ENCODE assay signal across 9 cellular contexts in genomic region chr12:113298861-113299545, GRCh38. TPM values are rescaled to one million over a fixed set of nuclear protein-coding genes. Genes with fewer than 3 reads are reported as not detected.
DNase-seq lines count a peak whose midpoint lies in the region; ATAC-seq and TF ChIP-seq lines count a peak whose summit lies in the region.
"Had no signal": no experiment of that assay in that cellular context is flagged by ENCODE, and none has a peak within 500 bp of the region (broad histone marks: within the 10 kb centered on the region; RNA-seq: fewer than 3 reads in every experiment).

No MANE protein-coding gene starts in this region.

- POLR2A ChIA-PET in MCF 10A (lab: Yijun Ruan, JAX): interaction anchor here (0.6 to 1.5 kb wide), 8 partner anchors 11 to 310 kb away, joined by 3 to 5 read pairs (median 4); partner anchors contain the start of genes DDX54, RITA1 and TPCN1

- no peak for TF ChIP-seq CTCF in MCF 10A (IDR thresholded peaks at IDR 0.05; ENCODE audit: unreplicated experiment)
- no peak for TF ChIP-seq CTCF in GM10266 (IDR thresholded peaks at IDR 0.05; ENCODE audit: control insufficient read depth, insufficient read depth, low read depth, missing control alignments)

- no peak for DNase-seq in MCF 10A (ENCODE audit: unreplicated experiment)
- peak; percentile 22 for DNase-seq in kidney tubule cell (ENCODE audit: low spot score)
- DNase-seq in GM10266 (ENCODE audit: extremely low spot score): no peak
- no peak for DNase-seq in SKM-1 treated with dmso at 0.1 percent for 144 hours (lab: John Stamatoyannopoulos, UW; ENCODE audit: unreplicated experiment)

- CTCF ChIA-PET in MCF 10A (lab: Yijun Ruan, JAX): interaction anchor here (0.6 to 1.2 kb wide), 6 partner anchors 16 to 105 kb away, joined by 3 to 5 read pairs (median 3); no protein-coding TSS in a partner anchor

- H3K9me3 Mint-ChIP-seq in MCF 10A (ENCODE audit: unreplicated experiment): no peaks in the 10 kb centered on the region

- H3K27ac ChIP-seq in temporal lobe (ENCODE audit: low read depth, low read length): peak overlapping the region; percentile 58
- H3K27ac ChIP-seq: KMS-11 had no signal

- no peak; the same call in 1 of the 2 replicates for TF ChIP-seq EP300 in Ishikawa (IDR thresholded peaks at IDR 0.05; ENCODE audit: borderline replicate concordance)

- no peak overlapping the region for H3K4me3 Mint-ChIP-seq in MCF 10A (ENCODE audit: unreplicated experiment)

- no peaks in the 10 kb centered on the region for H3K27me3 Mint-ChIP-seq in MCF 10A (ENCODE audit: insufficient read depth, unreplicated experiment)

- peak overlapping the region; percentile 72 for H3K27ac Mint-ChIP-seq in MCF 10A (ENCODE audit: low read depth, unreplicated experiment)

- TF ChIP-seq RAD21 in Ishikawa (IDR thresholded peaks at IDR 0.05; ENCODE audit: low read depth): no peak

- H3K4me1 Mint-ChIP-seq in MCF 10A (ENCODE audit: insufficient read depth, unreplicated experiment): peaks cover 8% of the 10 kb centered on the region

- intact Hi-C loops in MCF 10A (cut with micrococcal nuclease): loop anchor here (10.0 kb wide), 1 partner anchor 104 kb away; no protein-coding TSS in a partner anchor

- H3K36me3 Mint-ChIP-seq in MCF 10A (ENCODE audit: insufficient read depth, unreplicated experiment): peaks cover 64% of the 10 kb centered on the region

- no TSS peak for BruUV-seq in MCF 10A (replicated peaks; lab: Mats Ljungman, UMichigan)

- ATAC-seq in GM19023 (IDR thresholded peaks at IDR 0.05; ENCODE audit: unreplicated experiment) (no peak), HG02610 (IDR thresholded peaks at IDR 0.05; ENCODE audit: unreplicated experiment) (no peak)

TF ChIP-seq in Ishikawa, 13 proteins besides CTCF, POLR2A, EP300 and RAD21:
- peak; percentile 72 for TF ChIP-seq MAX (IDR thresholded peaks at IDR 0.05)
- no peak for TF ChIP-seq CREB1 (IDR thresholded peaks at IDR 0.05; ENCODE audit: low read depth)
- no peak for TF ChIP-seq TCF12 (IDR thresholded peaks at IDR 0.05; ENCODE audit: low read depth)
- peak; percentile 3; the same call in 1 of the 2 replicates for TF ChIP-seq YY1 (IDR thresholded peaks at IDR 0.05; ENCODE audit: low read depth)
- no peak for TF ChIP-seq FOXM1 (IDR thresholded peaks at IDR 0.05; ENCODE audit: borderline replicate concordance, low read depth)
- TF ChIP-seq ZBTB7A (IDR thresholded peaks at IDR 0.05; ENCODE audit: low read depth): peak; percentile 76; the same call in 1 of the 2 replicates
- no peak for TF ChIP-seq TAF1 (IDR thresholded peaks at IDR 0.05; ENCODE audit: low read depth)
- 0 out of 2 replicates have a peak, but pooled peaks have one; percentile 24 for TF ChIP-seq NFIC (IDR thresholded peaks at IDR 0.05)
- no peak for TF ChIP-seq EGR1 (IDR thresholded peaks at IDR 0.05)
- TF ChIP-seq CEBPB (IDR thresholded peaks at IDR 0.05): no peak
- TF ChIP-seq TEAD4 (IDR thresholded peaks at IDR 0.05): no peak
- no peak for TF ChIP-seq REST (IDR thresholded peaks at IDR 0.05; ENCODE audit: low read depth)
- TF ChIP-seq USF1 (IDR thresholded peaks at IDR 0.05): no peak
TF ChIP-seq in Ishikawa: peak in this region for 4.

RNA-seq across cellular contexts. Expression of gene SLC8B1, which starts 35.9 kb away (rescaled TPM):
- 15.7 and 19.6 TPM in 2 replicates for total RNA-seq in MCF 10A (2022)
- total RNA-seq in temporal lobe: 3.2 TPM

RNA-seq across cellular contexts. Expression of gene PLBD2, which starts 59.4 kb away (rescaled TPM):
- 18.1 and 24.0 TPM in 2 replicates for total RNA-seq in MCF 10A (2022)
- 11.3 TPM for total RNA-seq in temporal lobe
